8 cellular contexts compared by ENCODE assay signal in genomic region chr11:65424200-65425104, GRCh38. TPM values are rescaled to one million over a fixed set of nuclear protein-coding genes. Genes with fewer than 3 reads are reported as not detected.
DNase-seq lines count a peak whose midpoint lies in the region; ATAC-seq and TF ChIP-seq lines count a peak whose summit lies in the region.

No MANE protein-coding gene starts in this region.

- peaks cover 34% of the 10 kb centered on the region for H3K36me3 Mint-ChIP-seq in activated T-cell treated with anti-CD3 and anti-CD28 coated beads, Interleukin-2, amount 50 U/mL, for 4 hours (ENCODE audit: insufficient read depth)

- DNase-seq in AG10803 (ENCODE audit: low read depth), result peak; percentile 70
- peak; percentile 76 for DNase-seq in KBM-7
- peak; percentile 67 for DNase-seq in activated T-cell treated with anti-CD3 and anti-CD28 coated beads, Interleukin-2, amount 50 U/mL, for 4 hours
- DNase-seq in fibroblast of villous mesenchyme (ENCODE audit: low read depth), result peak; percentile 55
- peak in 4 of 5 donors; percentile 70 to 76 (median 74) for DNase-seq in ovary
- no peak for DNase-seq in NCI-H1105 treated with DMSO at 0.1 percent for 48 hours (lab: John Stamatoyannopoulos, UW)
- DNase-seq in NCI-H345 (lab: John Stamatoyannopoulos, UW), result no peak

- H3K27me3 Mint-ChIP-seq in activated T-cell treated with anti-CD3 and anti-CD28 coated beads, Interleukin-2, amount 50 U/mL, for 4 hours (ENCODE audit: low read depth), result no peaks in the 10 kb centered on the region

- no peaks in the 10 kb centered on the region for H3K27me3 ChIP-seq in ovary

- H3K4me1 Mint-ChIP-seq in activated T-cell treated with anti-CD3 and anti-CD28 coated beads, Interleukin-2, amount 50 U/mL, for 4 hours (ENCODE audit: low read depth), result peaks cover 43% of the 10 kb centered on the region

- H3K36me3 ChIP-seq in ovary, result no peaks in the 10 kb centered on the region

- ATAC-seq in activated T-cell treated with anti-CD3 and anti-CD28 coated beads, Interleukin-2, amount 50 U/mL, for 4 hours, result peak in 1 of 2 donors; percentile 2
- no peak for ATAC-seq in HG03097 (IDR thresholded peaks at IDR 0.05; ENCODE audit: low FRiP score, unreplicated experiment)

- H3K27ac ChIP-seq in ovary, result peak overlapping the region; percentile 96 to 97

- in situ Hi-C loops in KBM-7 (cut with MboI; ENCODE audit: low pct_unique_long_range_greater_than_20kb, low sequenced_read_pairs), result no loop called here

- TF ChIP-seq CTCF in AG10803 (conservative IDR thresholded peaks at IDR 0.05; ENCODE audit: low read length) (no peak), fibroblast of villous mesenchyme (IDR thresholded peaks at IDR 0.05; ENCODE audit: insufficient read depth, low read depth, low read length) (no peak), ovary (IDR thresholded peaks at IDR 0.05) (peak in 1 of 3 donors; percentile 31)

- TF ChIP-seq POLR2A in ovary (IDR thresholded peaks at IDR 0.05), result no peak

- peak overlapping the region; percentile 100 for H3K4me3 Mint-ChIP-seq in activated T-cell treated with anti-CD3 and anti-CD28 coated beads, Interleukin-2, amount 50 U/mL, for 4 hours

- no peaks in the 10 kb centered on the region for H3K9me3 Mint-ChIP-seq in activated T-cell treated with anti-CD3 and anti-CD28 coated beads, Interleukin-2, amount 50 U/mL, for 4 hours

- peaks cover 8% of the 10 kb centered on the region for H3K4me1 ChIP-seq in ovary (ENCODE audit: insufficient read depth)

- intact Hi-C loops in ovary (cut with DNase I), result loop anchor here in 2 of 4 donors (5.0 kb wide), 2 partner anchors 53 to 73 kb away; partner anchors contain the start of gene MALAT1 (in 1 of the 2)

- H3K9me3 ChIP-seq in ovary, result no peaks in the 10 kb centered on the region

- WGBS in ovary, 3 donors, result 1 to 2% (median 1%) methylated on average over 18 of the region's 18 CpGs

- peak overlapping the region; percentile 99 for H3K4me3 ChIP-seq in AG10803 (ENCODE audit: low read length)
- peak overlapping the region; percentile 91 for H3K4me3 ChIP-seq in fibroblast of villous mesenchyme (ENCODE audit: low read depth, low read length)
- peak overlapping the region; percentile 86 for H3K4me3 ChIP-seq in ovary

- TF ChIP-seq EP300 in ovary (IDR thresholded peaks at IDR 0.05), result no peak

RNA-seq across cellular contexts. Expression of gene NEAT1, which starts 1.9 kb away (rescaled TPM):
- 100 to 1,000 TPM in 2 of 3 donors, 10 to 100 TPM in 1; 95.5 to 136 (median 123) TPM for total RNA-seq in activated T-cell treated with anti-CD3 and anti-CD28 coated beads, Interleukin-2, amount 50 U/mL, for 4 hours
- total RNA-seq in fibroblast of villous mesenchyme (413 and 487 TPM in 2 replicates), ovary (100 to 1,000 TPM; 175 to 850 (median 372) TPM)
- polyA plus RNA-seq in ovary, result 100 to 1,000 TPM; 216 to 268 TPM

RNA-seq across cellular contexts. Expression of gene FRMD8, which starts 38.0 kb away (rescaled TPM):
- total RNA-seq in activated T-cell treated with anti-CD3 and anti-CD28 coated beads, Interleukin-2, amount 50 U/mL, for 4 hours, result 10 to 100 TPM; 43.0 to 49.2 (median 44.9) TPM
- total RNA-seq in fibroblast of villous mesenchyme (44.5 and 60.6 TPM in 2 replicates), ovary (10 to 100 TPM; 21.2 to 41.7 (median 25.5) TPM)
- polyA plus RNA-seq in ovary, result 10 to 100 TPM in 1 of 2 donors, 1 to 10 TPM in 1; 4.3 to 15.8 TPM

RNA-seq across cellular contexts. Expression of gene SLC25A45, which starts 42.0 kb away (rescaled TPM):
- 10 to 100 TPM in 1 of 3 donors, 1 to 10 TPM in 2; 7.0 to 11.1 (median 9.5) TPM for total RNA-seq in activated T-cell treated with anti-CD3 and anti-CD28 coated beads, Interleukin-2, amount 50 U/mL, for 4 hours
- 1.7 and 2.9 TPM in 2 replicates for total RNA-seq in fibroblast of villous mesenchyme
- 1 to 10 TPM; 3.2 to 8.7 (median 4.6) TPM for total RNA-seq in ovary
- 1 to 10 TPM; 2.7 to 3.4 TPM for polyA plus RNA-seq in ovary

Comparison
In these comparisons a context has a peak if more than half of its experiments do, and no peak if none do; other contexts are left out.
1. DNase-seq: peak in AG10803 (single experiment), KBM-7 (single experiment), activated T-cell treated with anti-CD3 and anti-CD28 coated beads, Interleukin-2, amount 50 U/mL, for 4 hours (single experiment), fibroblast of villous mesenchyme (single experiment) and ovary (4 of 5); none in NCI-H1105 treated with DMSO at 0.1 percent for 48 hours (single experiment) and NCI-H345 (single experiment).
2. Peak in every context shown above with its lines, with median percentiles within 50 percentile points of each other: H3K4me3 ChIP-seq.